ENCODE assay signal across 1 cellular context in the genomic region with DNA sequence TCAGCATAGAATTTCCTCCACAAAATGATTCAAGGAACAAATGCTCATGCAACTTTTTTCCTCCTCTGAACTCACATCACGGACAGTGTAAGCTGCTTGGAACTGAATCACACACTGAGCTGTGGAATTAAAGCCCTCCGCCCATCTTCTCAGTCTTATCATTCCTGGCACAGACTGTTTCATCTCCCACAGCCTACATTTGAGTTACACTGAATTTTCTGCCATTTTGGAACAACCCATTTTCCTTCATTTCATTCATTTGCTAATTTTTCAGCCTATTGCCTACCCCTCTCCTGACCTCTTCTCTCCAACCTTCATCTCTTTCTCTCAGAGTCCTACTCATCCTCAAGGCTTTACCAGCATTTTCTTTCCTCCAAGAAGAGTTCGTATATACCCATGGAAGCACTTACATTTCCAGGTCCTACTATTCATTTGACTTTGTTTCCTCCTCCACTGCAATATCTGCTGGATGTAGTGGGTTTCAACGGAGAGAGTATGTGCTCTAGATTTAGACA.
TF ChIP-seq lines count a peak whose summit lies in the region.

No MANE protein-coding gene starts in this region.

TF ChIP-seq in K562, 482 proteins besides CTCF, POLR2A, EP300 and RAD21 (continued from another document and continues in another):
- TF ChIP-seq FOXK1 (CRISPR knock-in tag; IDR thresholded peaks at IDR 0.05; ENCODE audit: borderline replicate concordance), result no peak
- no peak for TF ChIP-seq BMI1 (IDR thresholded peaks at IDR 0.05; ENCODE audit: low read length)
- TF ChIP-seq ZFPM2 (CRISPR knock-in tag; IDR thresholded peaks at IDR 0.05), result no peak
- no peak for TF ChIP-seq KLF10 (CRISPR knock-in tag; IDR thresholded peaks at IDR 0.05)
- TF ChIP-seq, protein P1, sequence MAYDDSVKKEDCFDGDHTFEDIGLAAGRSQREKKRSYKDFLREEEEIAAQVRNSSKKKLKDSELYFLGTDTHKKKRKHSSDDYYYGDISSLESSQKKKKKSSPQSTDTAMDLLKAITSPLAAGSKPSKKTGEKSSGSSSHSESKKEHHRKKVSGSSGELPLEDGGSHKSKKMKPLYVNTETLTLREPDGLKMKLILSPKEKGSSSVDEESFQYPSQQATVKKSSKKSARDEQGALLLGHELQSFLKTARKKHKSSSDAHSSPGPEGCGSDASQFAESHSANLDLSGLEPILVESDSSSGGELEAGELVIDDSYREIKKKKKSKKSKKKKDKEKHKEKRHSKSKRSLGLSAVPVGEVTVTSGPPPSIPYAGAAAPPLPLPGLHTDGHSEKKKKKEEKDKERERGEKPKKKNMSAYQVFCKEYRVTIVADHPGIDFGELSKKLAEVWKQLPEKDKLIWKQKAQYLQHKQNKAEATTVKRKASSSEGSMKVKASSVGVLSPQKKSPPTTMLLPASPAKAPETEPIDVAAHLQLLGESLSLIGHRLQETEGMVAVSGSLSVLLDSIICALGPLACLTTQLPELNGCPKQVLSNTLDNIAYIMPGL (CRISPR knock-in tag; IDR thresholded peaks at IDR 0.05), result no peak
- no peak for TF ChIP-seq BCOR (IDR thresholded peaks at IDR 0.05)
- TF ChIP-seq BDP1 (IDR thresholded peaks at IDR 0.05; ENCODE audit: insufficient read depth, insufficient read length), result no peak
- no peak for TF ChIP-seq ZNF217 (CRISPR knock-in tag; IDR thresholded peaks at IDR 0.05)
- TF ChIP-seq, protein P2, sequence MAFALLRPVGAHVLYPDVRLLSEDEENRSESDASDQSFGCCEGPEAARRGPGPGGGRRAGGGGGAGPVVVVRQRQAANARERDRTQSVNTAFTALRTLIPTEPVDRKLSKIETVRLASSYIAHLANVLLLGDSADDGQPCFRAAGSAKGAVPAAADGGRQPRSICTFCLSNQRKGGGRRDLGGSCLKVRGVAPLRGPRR (CRISPR knock-in tag; IDR thresholded peaks at IDR 0.05), result no peak
- no peak for TF ChIP-seq ZFP30 (CRISPR knock-in tag; IDR thresholded peaks at IDR 0.05; ENCODE audit: borderline replicate concordance)
- no peak for TF ChIP-seq ZNF561 (CRISPR knock-in tag; conservative IDR thresholded peaks at IDR 0.05)
- TF ChIP-seq, protein P3, sequence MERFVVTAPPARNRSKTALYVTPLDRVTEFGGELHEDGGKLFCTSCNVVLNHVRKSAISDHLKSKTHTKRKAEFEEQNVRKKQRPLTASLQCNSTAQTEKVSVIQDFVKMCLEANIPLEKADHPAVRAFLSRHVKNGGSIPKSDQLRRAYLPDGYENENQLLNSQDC (CRISPR knock-in tag; IDR thresholded peaks at IDR 0.05), result no peak
- no peak for TF ChIP-seq RFX7 (CRISPR knock-in tag; IDR thresholded peaks at IDR 0.05)
- no peak for TF ChIP-seq BRF1 (IDR thresholded peaks at IDR 0.05; ENCODE audit: borderline replicate concordance, extremely low read depth, insufficient read length)
- TF ChIP-seq ZSCAN29 (IDR thresholded peaks at IDR 0.05), result no peak
- TF ChIP-seq, protein P4, sequence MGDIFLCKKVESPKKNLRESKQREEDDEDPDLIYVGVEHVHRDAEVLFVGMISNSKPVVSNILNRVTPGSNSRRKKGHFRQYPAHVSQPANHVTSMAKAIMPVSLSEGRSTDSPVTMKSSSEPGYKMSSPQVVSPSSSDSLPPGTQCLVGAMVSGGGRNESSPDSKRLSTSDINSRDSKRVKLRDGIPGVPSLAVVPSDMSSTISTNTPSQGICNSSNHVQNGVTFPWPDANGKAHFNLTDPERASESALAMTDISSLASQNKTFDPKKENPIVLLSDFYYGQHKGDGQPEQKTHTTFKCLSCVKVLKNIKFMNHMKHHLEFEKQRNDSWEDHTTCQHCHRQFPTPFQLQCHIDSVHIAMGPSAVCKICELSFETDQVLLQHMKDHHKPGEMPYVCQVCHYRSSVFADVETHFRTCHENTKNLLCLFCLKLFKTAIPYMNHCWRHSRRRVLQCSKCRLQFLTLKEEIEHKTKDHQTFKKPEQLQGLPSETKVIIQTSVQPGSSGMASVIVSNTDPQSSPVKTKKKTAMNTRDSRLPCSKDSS (IDR thresholded peaks at IDR 0.05; ENCODE audit: low read depth, partially characterized antibody), result no peak
- no peak for TF ChIP-seq SUPT5H (IDR thresholded peaks at IDR 0.05)
- TF ChIP-seq TCF7 (IDR thresholded peaks at IDR 0.05; ENCODE audit: borderline replicate concordance), result no peak
- TF ChIP-seq, protein P5, sequence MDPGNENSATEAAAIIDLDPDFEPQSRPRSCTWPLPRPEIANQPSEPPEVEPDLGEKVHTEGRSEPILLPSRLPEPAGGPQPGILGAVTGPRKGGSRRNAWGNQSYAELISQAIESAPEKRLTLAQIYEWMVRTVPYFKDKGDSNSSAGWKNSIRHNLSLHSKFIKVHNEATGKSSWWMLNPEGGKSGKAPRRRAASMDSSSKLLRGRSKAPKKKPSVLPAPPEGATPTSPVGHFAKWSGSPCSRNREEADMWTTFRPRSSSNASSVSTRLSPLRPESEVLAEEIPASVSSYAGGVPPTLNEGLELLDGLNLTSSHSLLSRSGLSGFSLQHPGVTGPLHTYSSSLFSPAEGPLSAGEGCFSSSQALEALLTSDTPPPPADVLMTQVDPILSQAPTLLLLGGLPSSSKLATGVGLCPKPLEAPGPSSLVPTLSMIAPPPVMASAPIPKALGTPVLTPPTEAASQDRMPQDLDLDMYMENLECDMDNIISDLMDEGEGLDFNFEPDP (CRISPR knock-in tag; IDR thresholded peaks at IDR 0.05), result no peak
- TF ChIP-seq, protein P6, sequence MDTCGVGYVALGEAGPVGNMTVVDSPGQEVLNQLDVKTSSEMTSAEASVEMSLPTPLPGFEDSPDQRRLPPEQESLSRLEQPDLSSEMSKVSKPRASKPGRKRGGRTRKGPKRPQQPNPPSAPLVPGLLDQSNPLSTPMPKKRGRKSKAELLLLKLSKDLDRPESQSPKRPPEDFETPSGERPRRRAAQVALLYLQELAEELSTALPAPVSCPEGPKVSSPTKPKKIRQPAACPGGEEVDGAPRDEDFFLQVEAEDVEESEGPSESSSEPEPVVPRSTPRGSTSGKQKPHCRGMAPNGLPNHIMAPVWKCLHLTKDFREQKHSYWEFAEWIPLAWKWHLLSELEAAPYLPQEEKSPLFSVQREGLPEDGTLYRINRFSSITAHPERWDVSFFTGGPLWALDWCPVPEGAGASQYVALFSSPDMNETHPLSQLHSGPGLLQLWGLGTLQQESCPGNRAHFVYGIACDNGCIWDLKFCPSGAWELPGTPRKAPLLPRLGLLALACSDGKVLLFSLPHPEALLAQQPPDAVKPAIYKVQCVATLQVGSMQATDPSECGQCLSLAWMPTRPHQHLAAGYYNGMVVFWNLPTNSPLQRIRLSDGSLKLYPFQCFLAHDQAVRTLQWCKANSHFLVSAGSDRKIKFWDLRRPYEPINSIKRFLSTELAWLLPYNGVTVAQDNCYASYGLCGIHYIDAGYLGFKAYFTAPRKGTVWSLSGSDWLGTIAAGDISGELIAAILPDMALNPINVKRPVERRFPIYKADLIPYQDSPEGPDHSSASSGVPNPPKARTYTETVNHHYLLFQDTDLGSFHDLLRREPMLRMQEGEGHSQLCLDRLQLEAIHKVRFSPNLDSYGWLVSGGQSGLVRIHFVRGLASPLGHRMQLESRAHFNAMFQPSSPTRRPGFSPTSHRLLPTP (IDR thresholded peaks at IDR 0.05; ENCODE audit: borderline replicate concordance, extremely low read depth, insufficient read length), result no peak
- TF ChIP-seq FOSL1 (tag; conservative IDR thresholded peaks at IDR 0.05), result peak; percentile 36
- no peak for TF ChIP-seq TCF7L2 (IDR thresholded peaks at IDR 0.05; ENCODE audit: low read depth, low read length)
- no peak for TF ChIP-seq MBD2 (IDR thresholded peaks at IDR 0.05; ENCODE audit: borderline replicate concordance, low read depth)
- no peak for TF ChIP-seq DDX20 (tag; IDR thresholded peaks at IDR 0.05; ENCODE audit: low read depth)
- TF ChIP-seq ZNF766 (CRISPR knock-in tag; conservative IDR thresholded peaks at IDR 0.05), result no peak
- TF ChIP-seq NUFIP1 (IDR thresholded peaks at IDR 0.05; ENCODE audit: partially characterized antibody), result no peak
- TF ChIP-seq, protein P7, sequence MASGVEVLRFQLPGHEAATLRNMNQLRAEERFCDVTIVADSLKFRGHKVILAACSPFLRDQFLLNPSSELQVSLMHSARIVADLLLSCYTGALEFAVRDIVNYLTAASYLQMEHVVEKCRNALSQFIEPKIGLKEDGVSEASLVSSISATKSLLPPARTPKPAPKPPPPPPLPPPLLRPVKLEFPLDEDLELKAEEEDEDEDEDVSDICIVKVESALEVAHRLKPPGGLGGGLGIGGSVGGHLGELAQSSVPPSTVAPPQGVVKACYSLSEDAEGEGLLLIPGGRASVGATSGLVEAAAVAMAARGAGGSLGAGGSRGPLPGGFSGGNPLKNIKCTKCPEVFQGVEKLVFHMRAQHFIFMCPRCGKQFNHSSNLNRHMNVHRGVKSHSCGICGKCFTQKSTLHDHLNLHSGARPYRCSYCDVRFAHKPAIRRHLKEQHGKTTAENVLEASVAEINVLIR (CRISPR knock-in tag; IDR thresholded peaks at IDR 0.05), result no peak
- no peak for TF ChIP-seq DIDO1 (tag; IDR thresholded peaks at IDR 0.05; ENCODE audit: low read depth)
- TF ChIP-seq TBP (optimal IDR thresholded peaks at IDR 0.05; ENCODE audit: low read depth, low read length), result no peak
- TF ChIP-seq STAT5B (CRISPR knock-in tag; IDR thresholded peaks at IDR 0.05), result no peak
- TF ChIP-seq ZFP1 (CRISPR knock-in tag; IDR thresholded peaks at IDR 0.05), result no peak
- TF ChIP-seq, protein P8, sequence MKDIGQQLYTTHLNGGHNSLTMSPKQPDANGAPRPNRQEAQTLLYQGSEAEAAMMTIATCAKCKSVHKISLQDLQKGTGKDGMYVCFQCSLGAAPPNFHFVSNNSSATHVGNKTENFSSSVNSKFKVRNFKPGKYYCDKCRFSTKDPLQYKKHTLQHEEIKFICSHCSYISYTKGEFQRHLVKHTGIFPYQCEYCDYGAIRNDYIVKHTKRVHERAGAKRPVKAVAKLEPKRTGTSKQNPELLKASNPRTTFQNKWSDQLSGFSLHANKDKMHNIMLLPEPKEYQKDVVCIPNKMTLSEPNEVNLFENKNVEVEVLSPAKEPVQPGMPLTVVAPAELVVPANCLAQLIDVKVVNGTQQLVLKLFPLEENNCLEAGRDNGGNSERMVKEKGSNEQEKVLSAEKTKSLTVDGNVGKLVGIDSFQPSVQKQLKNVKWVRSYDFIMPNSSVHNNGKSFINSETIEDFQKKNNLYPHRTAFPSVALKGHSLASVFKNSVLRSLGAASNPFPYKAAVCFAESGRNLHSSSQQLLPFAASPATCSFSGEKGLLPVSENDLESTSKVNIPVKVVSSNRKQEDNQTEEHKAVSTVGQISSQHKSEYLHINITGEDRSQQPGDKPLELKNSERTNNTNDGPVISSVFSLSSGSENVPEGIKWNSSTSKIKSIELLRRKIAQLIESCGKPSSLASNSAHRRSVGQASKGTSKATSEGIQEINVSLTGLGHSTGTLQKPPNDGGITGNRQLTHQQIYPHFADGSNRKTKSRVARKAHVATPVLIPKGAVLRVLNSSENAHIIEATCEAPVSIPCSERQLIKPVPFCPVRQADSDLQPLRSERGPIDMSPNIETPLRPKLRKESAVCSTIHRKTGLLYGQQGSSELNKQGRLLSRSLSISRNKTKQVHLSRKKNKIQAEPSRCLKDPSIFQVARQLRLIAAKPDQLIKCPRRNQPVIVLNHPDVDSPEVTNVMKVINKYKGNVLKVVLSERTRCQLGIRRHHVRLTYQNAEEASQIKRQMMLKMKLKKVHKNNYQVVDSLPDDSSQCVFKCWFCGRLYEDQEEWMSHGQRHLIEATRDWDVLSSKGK (CRISPR knock-in tag; IDR thresholded peaks at IDR 0.05), result no peak
- TF ChIP-seq, protein P9, sequence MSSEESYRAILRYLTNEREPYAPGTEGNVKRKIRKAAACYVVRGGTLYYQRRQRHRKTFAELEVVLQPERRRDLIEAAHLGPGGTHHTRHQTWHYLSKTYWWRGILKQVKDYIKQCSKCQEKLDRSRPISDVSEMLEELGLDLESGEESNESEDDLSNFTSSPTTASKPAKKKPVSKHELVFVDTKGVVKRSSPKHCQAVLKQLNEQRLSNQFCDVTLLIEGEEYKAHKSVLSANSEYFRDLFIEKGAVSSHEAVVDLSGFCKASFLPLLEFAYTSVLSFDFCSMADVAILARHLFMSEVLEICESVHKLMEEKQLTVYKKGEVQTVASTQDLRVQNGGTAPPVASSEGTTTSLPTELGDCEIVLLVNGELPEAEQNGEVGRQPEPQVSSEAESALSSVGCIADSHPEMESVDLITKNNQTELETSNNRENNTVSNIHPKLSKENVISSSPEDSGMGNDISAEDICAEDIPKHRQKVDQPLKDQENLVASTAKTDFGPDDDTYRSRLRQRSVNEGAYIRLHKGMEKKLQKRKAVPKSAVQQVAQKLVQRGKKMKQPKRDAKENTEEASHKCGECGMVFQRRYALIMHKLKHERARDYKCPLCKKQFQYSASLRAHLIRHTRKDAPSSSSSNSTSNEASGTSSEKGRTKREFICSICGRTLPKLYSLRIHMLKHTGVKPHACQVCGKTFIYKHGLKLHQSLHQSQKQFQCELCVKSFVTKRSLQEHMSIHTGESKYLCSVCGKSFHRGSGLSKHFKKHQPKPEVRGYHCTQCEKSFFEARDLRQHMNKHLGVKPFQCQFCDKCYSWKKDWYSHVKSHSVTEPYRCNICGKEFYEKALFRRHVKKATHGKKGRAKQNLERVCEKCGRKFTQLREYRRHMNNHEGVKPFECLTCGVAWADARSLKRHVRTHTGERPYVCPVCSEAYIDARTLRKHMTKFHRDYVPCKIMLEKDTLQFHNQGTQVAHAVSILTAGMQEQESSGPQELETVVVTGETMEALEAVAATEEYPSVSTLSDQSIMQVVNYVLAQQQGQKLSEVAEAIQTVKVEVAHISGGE (CRISPR knock-in tag; IDR thresholded peaks at IDR 0.05), result no peak
- TF ChIP-seq PHF8 (IDR thresholded peaks at IDR 0.05; ENCODE audit: borderline replicate concordance, low read length), result no peak
- peak; percentile 2; the same call in 1 of the 2 replicates for TF ChIP-seq GATA2 (CRISPR knock-in tag; IDR thresholded peaks at IDR 0.05)
- TF ChIP-seq TCF3 (CRISPR knock-in tag; IDR thresholded peaks at IDR 0.05), result no peak
- TF ChIP-seq, protein P10, sequence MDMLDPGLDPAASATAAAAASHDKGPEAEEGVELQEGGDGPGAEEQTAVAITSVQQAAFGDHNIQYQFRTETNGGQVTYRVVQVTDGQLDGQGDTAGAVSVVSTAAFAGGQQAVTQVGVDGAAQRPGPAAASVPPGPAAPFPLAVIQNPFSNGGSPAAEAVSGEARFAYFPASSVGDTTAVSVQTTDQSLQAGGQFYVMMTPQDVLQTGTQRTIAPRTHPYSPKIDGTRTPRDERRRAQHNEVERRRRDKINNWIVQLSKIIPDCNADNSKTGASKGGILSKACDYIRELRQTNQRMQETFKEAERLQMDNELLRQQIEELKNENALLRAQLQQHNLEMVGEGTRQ (CRISPR knock-in tag; IDR thresholded peaks at IDR 0.05), result no peak
- no peak for TF ChIP-seq ZC3H11A (IDR thresholded peaks at IDR 0.05; ENCODE audit: low read depth, low read length)
- no peak for TF ChIP-seq EWSR1 (IDR thresholded peaks at IDR 0.05; ENCODE audit: borderline replicate concordance, low read depth, partially characterized antibody)
- TF ChIP-seq MXI1 (IDR thresholded peaks at IDR 0.05; ENCODE audit: low read depth, low read length), result no peak
- no peak; the same call in 1 of the 2 replicates for TF ChIP-seq PML (IDR thresholded peaks at IDR 0.05; ENCODE audit: low read length)
- TF ChIP-seq SNIP1 (IDR thresholded peaks at IDR 0.05; ENCODE audit: low read depth), result no peak
- 0 out of 2 replicates have a peak, but pooled peaks have one; percentile 9 for TF ChIP-seq MTA1 (IDR thresholded peaks at IDR 0.05; ENCODE audit: borderline replicate concordance)
- peak; percentile 80 for TF ChIP-seq EHMT2 (IDR thresholded peaks at IDR 0.05)
- no peak for TF ChIP-seq SNRNP70 (optimal IDR thresholded peaks at IDR 0.05; ENCODE audit: low read depth, low read length)
- no peak for TF ChIP-seq IFI16 (CRISPR knock-in tag; IDR thresholded peaks at IDR 0.05)
- TF ChIP-seq GABPB1 (CRISPR knock-in tag; IDR thresholded peaks at IDR 0.05), result 0 out of 2 replicates have a peak, but pooled peaks have one; percentile 36
- TF ChIP-seq KHSRP (IDR thresholded peaks at IDR 0.05), result no peak
- no peak for TF ChIP-seq TEAD1 (CRISPR knock-in tag; IDR thresholded peaks at IDR 0.05)
- no peak for TF ChIP-seq NFXL1 (CRISPR knock-in tag; IDR thresholded peaks at IDR 0.05)
- TF ChIP-seq ZBTB1 (CRISPR knock-in tag; IDR thresholded peaks at IDR 0.05; ENCODE audit: borderline replicate concordance, low read depth), result no peak
- no peak for TF ChIP-seq MEIS2 (IDR thresholded peaks at IDR 0.05; ENCODE audit: partially characterized antibody)
